Comparison of ENCODE assay signal across 20 cellular contexts in genomic region chr2:186909095-186909494, GRCh38.
DNase-seq lines count a peak whose midpoint lies in the region; ATAC-seq and TF ChIP-seq lines count a peak whose summit lies in the region.
"Had no signal": no experiment of that assay in that cellular context is flagged by ENCODE, and none has a peak within 500 bp of the region (broad histone marks: within the 10 kb centered on the region; RNA-seq: fewer than 3 reads in every experiment).

No MANE protein-coding gene starts in this region.

- H3K27me3 ChIP-seq in heart left ventricle (no peaks in the 10 kb centered on the region), right atrium auricular region (no peaks in the 10 kb centered on the region), colonic mucosa (no peaks in the 10 kb centered on the region)
- H3K27me3 ChIP-seq: SJCRH30 had no signal

- peaks cover 0 to 10% (median 0%) of the 10 kb centered on the region in 12 donors for H3K4me1 ChIP-seq in heart left ventricle
- H3K4me1 ChIP-seq in right atrium auricular region: no peaks in the 10 kb centered on the region
- no peaks in the 10 kb centered on the region for H3K4me1 ChIP-seq in colonic mucosa
- H3K4me1 ChIP-seq: A549 had no signal

- intact Hi-C loops in heart left ventricle (cut with DNase I): loop anchor here in 2 of 10 donors (5.0 to 10.0 kb wide), 2 partner anchors 543 to 546 kb away; no protein-coding TSS in a partner anchor
- intact Hi-C loops in colonic mucosa (cut with DNase I): no loop called here

- TF ChIP-seq POLR2A in heart left ventricle (IDR thresholded peaks at IDR 0.05): no peak

- ATAC-seq in heart left ventricle: peak; percentile 41 to 65 (median 55)
- ATAC-seq: A549, GM12878, Panc1, T-cell had no signal

- 39 to 65% (median 57%) methylated on average over 3 of the region's 3 CpGs for WGBS in heart left ventricle, 4 donors

- no peaks in the 10 kb centered on the region for H3K9me3 ChIP-seq in heart left ventricle
- no peaks in the 10 kb centered on the region for H3K9me3 ChIP-seq in right atrium auricular region
- no peaks in the 10 kb centered on the region for H3K9me3 ChIP-seq in colonic mucosa
- H3K9me3 ChIP-seq: A549, SJCRH30 had no signal

- H3K4me3 ChIP-seq in heart left ventricle (no peak overlapping the region), right atrium auricular region (no peak overlapping the region), colonic mucosa (no peak overlapping the region)
- H3K4me3 ChIP-seq: A549, GM12878, SJCRH30 had no signal

- DNase-seq in heart left ventricle (no peak), right atrium auricular region (ENCODE audit: low spot score) (no peak), NCI-H2227 (lab: John Stamatoyannopoulos, UW; ENCODE audit: unreplicated experiment) (peak; percentile 40), fibroblast of peridontal ligament (ENCODE audit: extremely low read depth) (peak; percentile 54), DMS79 (lab: John Stamatoyannopoulos, UW) (no peak), NCI-H1694 treated with DMSO at 0.1 percent for 48 hours (lab: John Stamatoyannopoulos, UW) (no peak), colonic mucosa (no peak)
- DNase-seq: CD4-positive, CD25-positive, alpha-beta regulatory T cell; DMS79 treated with DMSO at 0.1 percent for 48 hours; H7; Karpas-422; NCI-H1417; NCI-H1930; NCI-H446 treated with DMSO at 0.1 percent for 48 hours; NCI-H526 treated with DMSO at 0.1 percent for 48 hours; SJCRH30; T-cell had no signal

- H3K36me3 ChIP-seq in heart left ventricle (no peaks in the 10 kb centered on the region), right atrium auricular region (no peaks in the 10 kb centered on the region), colonic mucosa (no peaks in the 10 kb centered on the region)
- H3K36me3 ChIP-seq: SJCRH30 had no signal

- H3K27ac ChIP-seq in heart left ventricle (peak overlapping the region in 5 of 12 donors; percentile 6 to 53 (median 36)), right atrium auricular region (no peak overlapping the region), colonic mucosa (no peak overlapping the region)
- H3K27ac ChIP-seq: A549, SJCRH30 had no signal

- H3K9ac ChIP-seq in colonic mucosa (ENCODE audit: low read depth in 2 of 2, low read length in 2 of 2): no peak overlapping the region

- no peak for TF ChIP-seq CTCF in heart left ventricle (IDR thresholded peaks at IDR 0.05)
- TF ChIP-seq CTCF in right atrium auricular region (IDR thresholded peaks at IDR 0.05): no peak
- TF ChIP-seq CTCF in colonic mucosa (IDR thresholded peaks at IDR 0.05): no peak

Comparison
In these comparisons a context has a peak if more than half of its experiments do, and no peak if none do; other contexts are left out.
1. DNase-seq: peak in NCI-H2227 (single experiment) and fibroblast of peridontal ligament (single experiment); none in heart left ventricle (0 of 5), right atrium auricular region (single experiment), DMS79 (single experiment), NCI-H1694 treated with DMSO at 0.1 percent for 48 hours (single experiment) and colonic mucosa (single experiment).